23 cellular contexts compared by ENCODE assay signal in the genomic region with DNA sequence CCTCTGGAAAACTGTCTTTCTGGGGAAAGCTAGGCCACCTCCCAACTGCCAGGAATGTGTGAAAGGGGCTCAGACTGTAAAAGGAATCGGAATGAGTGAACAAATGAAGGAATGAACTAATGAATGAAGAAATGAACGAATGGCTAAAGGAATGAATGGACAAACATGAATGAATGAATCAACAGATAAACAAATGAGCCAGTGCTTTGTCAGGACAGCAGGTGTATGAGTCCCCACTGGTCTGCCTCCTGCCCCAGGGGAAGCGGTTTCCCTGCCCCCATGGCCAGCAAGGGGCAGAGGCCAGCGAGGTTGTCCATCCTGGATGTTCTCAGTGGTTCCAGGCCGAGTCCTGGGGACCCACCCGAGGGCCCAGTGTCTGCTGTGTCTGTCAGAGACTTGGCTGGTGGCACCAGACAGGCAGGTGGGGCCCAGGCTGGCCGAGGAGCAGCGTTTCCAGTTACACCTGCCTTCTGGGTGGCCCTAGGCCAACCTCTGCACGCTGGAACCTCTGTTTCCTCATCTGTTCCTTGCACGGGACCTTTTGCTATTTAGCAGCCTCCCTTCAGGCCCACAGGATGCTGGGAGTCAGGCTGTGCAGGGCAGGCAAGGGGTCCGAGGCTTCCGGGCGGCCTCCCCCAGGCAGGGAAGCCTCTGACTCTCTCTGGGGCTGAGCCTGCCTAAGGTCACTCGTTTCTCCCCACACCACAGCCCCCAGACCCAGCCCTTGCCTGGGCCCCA. TPM values are rescaled to one million over a fixed set of nuclear protein-coding genes. Genes with fewer than 3 reads are reported as not detected.
DNase-seq lines count a peak whose midpoint lies in the region; ATAC-seq, FAIRE-seq and TF ChIP-seq lines count a peak whose summit lies in the region.
"Had no signal": no experiment of that assay in that cellular context is flagged by ENCODE, and none has a peak within 500 bp of the region (broad histone marks: within the 10 kb centered on the region; RNA-seq: fewer than 3 reads in every experiment).

No MANE protein-coding gene starts in this region.

- peak overlapping the region; percentile 61 for H3K9ac ChIP-seq in endothelial cell of umbilical vein (replicated peaks; ENCODE audit: extremely low read depth, insufficient read depth, low read length)

- peaks cover 25% of the 10 kb centered on the region for H3K4me1 ChIP-seq in Panc1 (ENCODE audit: control insufficient read depth, insufficient read depth, low read length)
- peaks cover 21% of the 10 kb centered on the region for H3K4me1 ChIP-seq in endothelial cell of umbilical vein (ENCODE audit: control insufficient read depth, extremely low read depth, insufficient read depth, low read length)
- peaks cover 13 to 30% of the 10 kb centered on the region in 2 donors for H3K4me1 ChIP-seq in thoracic aorta (ENCODE audit: control insufficient read depth in 1 of 2, low read depth in 2 of 2)

- H3K27me3 Mint-ChIP-seq in activated naive CD8-positive, alpha-beta T cell treated with anti-CD3 and anti-CD28 coated beads, Interleukin-2, amount 50 U/mL, for 24 hours = no peaks in the 10 kb centered on the region
- H3K27me3 Mint-ChIP-seq in activated naive CD8-positive, alpha-beta T cell treated with anti-CD3 and anti-CD28 coated beads for 36 hours = no peaks in the 10 kb centered on the region
- H3K27me3 Mint-ChIP-seq: activated T-cell treated with anti-CD3 and anti-CD28 coated beads, Interleukin-2, amount 50 U/mL, for 24 hours had no signal

- intact Hi-C loops in Panc1 (cut with micrococcal nuclease; ENCODE audit: unreplicated experiment) (no loop called here), endothelial cell of umbilical vein (cut with micrococcal nuclease) (loop anchor here (1.0 kb wide), 1 partner anchor 60 kb away; no protein-coding TSS in a partner anchor)

- H3K9me3 Mint-ChIP-seq in activated naive CD8-positive, alpha-beta T cell treated with anti-CD3 and anti-CD28 coated beads, Interleukin-2, amount 50 U/mL, for 24 hours = no peaks in the 10 kb centered on the region
- peaks cover 4% of the 10 kb centered on the region for H3K9me3 Mint-ChIP-seq in activated naive CD8-positive, alpha-beta T cell treated with anti-CD3 and anti-CD28 coated beads for 36 hours
- H3K9me3 Mint-ChIP-seq: endodermal cell, neural crest cell had no signal

- H3K27me3 ChIP-seq in Panc1 (ENCODE audit: control insufficient read depth, insufficient read depth, low read length) (no peaks in the 10 kb centered on the region), endothelial cell of umbilical vein (ENCODE audit: control insufficient read depth in 2 of 2, insufficient read depth in 2 of 2, low read length in 2 of 2) (no peaks in the 10 kb centered on the region), thoracic aorta (replicated peaks; ENCODE audit: insufficient read depth) (no peaks in the 10 kb centered on the region)
- H3K27me3 ChIP-seq: left lung, spleen had no signal

- H4K20me1 ChIP-seq in endothelial cell of umbilical vein (replicated peaks; ENCODE audit: control insufficient read depth, extremely low read depth, insufficient read depth, low read length) = no peaks in the 10 kb centered on the region

- H3K4me1 Mint-ChIP-seq in activated naive CD8-positive, alpha-beta T cell treated with anti-CD3 and anti-CD28 coated beads, Interleukin-2, amount 50 U/mL, for 24 hours = peaks cover 11% of the 10 kb centered on the region
- H3K4me1 Mint-ChIP-seq in activated naive CD8-positive, alpha-beta T cell treated with anti-CD3 and anti-CD28 coated beads for 36 hours = peaks cover 4% of the 10 kb centered on the region

- FAIRE-seq in endothelial cell of umbilical vein (lab: Jason Lieb, UNC) = peak; percentile 26
- FAIRE-seq: colon had no signal

- H3K27ac Mint-ChIP-seq in activated naive CD8-positive, alpha-beta T cell treated with anti-CD3 and anti-CD28 coated beads, Interleukin-2, amount 50 U/mL, for 24 hours = peak overlapping the region; percentile 17
- H3K27ac Mint-ChIP-seq in activated naive CD8-positive, alpha-beta T cell treated with anti-CD3 and anti-CD28 coated beads for 36 hours = no peak overlapping the region
- H3K27ac Mint-ChIP-seq: activated naive CD4-positive, alpha-beta T cell treated with anti-CD3 and anti-CD28 coated beads for 36 hours; activated T-cell treated with anti-CD3 and anti-CD28 coated beads, Interleukin-2, amount 50 U/mL, for 24 hours; endodermal cell had no signal

- no peaks in the 10 kb centered on the region for H3K79me2 ChIP-seq in endothelial cell of umbilical vein (ENCODE audit: control insufficient read depth, insufficient read depth, low read length)

- TF ChIP-seq POLR2A in endothelial cell of umbilical vein (IDR thresholded peaks at IDR 0.05; ENCODE audit: low read depth, low read length) = no peak

- BruUV-seq in Panc1 (replicated peaks; lab: Mats Ljungman, UMichigan) (no TSS peak), endothelial cell of umbilical vein (replicated peaks; lab: Mats Ljungman, UMichigan) (no TSS peak)

- no peak overlapping the region for H3K4me2 ChIP-seq in endothelial cell of umbilical vein (ENCODE audit: insufficient read depth, low read length)

- CTCF ChIA-PET in Panc1 (lab: Charles Lee) = no interaction called here
- CTCF ChIA-PET in endothelial cell of umbilical vein (lab: Charles Lee) = interaction anchor here (1.0 to 1.7 kb wide), 8 partner anchors 9 to 93 kb away, joined by 3 to 5 read pairs (median 4); a partner anchor contains a TSS

- no peaks in the 10 kb centered on the region for H3K9me1 ChIP-seq in endothelial cell of umbilical vein (replicated peaks; ENCODE audit: control insufficient read depth, extremely low read depth, insufficient read depth, low read length)

- H3K36me3 Mint-ChIP-seq in activated naive CD8-positive, alpha-beta T cell treated with anti-CD3 and anti-CD28 coated beads, Interleukin-2, amount 50 U/mL, for 24 hours (ENCODE audit: low read depth) = peaks cover 6% of the 10 kb centered on the region
- peaks cover 8% of the 10 kb centered on the region for H3K36me3 Mint-ChIP-seq in activated naive CD8-positive, alpha-beta T cell treated with anti-CD3 and anti-CD28 coated beads for 36 hours

- in situ Hi-C loops in Panc1 (cut with HindIII; ENCODE audit: low pct_unique_long_range_greater_than_20kb, low sequenced_read_pairs) = no loop called here
- in situ Hi-C loops in GM13977 (cut with MboI; ENCODE audit: low pct_unique_long_range_greater_than_20kb, low sequenced_read_pairs, unreplicated experiment) = no loop called here

- no peak overlapping the region for H2AFZ ChIP-seq in endothelial cell of umbilical vein (ENCODE audit: low read depth, low read length)

- dilution Hi-C loops in endothelial cell of umbilical vein (cut with MboI; ENCODE audit: extremely low pct_ligation_motif_present, low sequenced_read_pairs) = no loop called here

- H3K9me3 ChIP-seq in Panc1 (ENCODE audit: control insufficient read depth, insufficient read depth, low read depth, low read length) (no peaks in the 10 kb centered on the region), endothelial cell of umbilical vein (replicated peaks; ENCODE audit: control insufficient read depth, insufficient read depth, low read length) (no peaks in the 10 kb centered on the region), thoracic aorta (no peaks in the 10 kb centered on the region)
- H3K9me3 ChIP-seq: left lung, mucosa of descending colon, prostate gland had no signal

- H3K27ac ChIP-seq in Panc1 (ENCODE audit: low read length) (peak overlapping the region; percentile 78), endothelial cell of umbilical vein (ENCODE audit: insufficient read depth, low read depth, low read length) (peak overlapping the region; percentile 87), thoracic aorta (peak overlapping the region; percentile 82 to 95)
- H3K27ac ChIP-seq: C4-2B, left lung, prostate gland had no signal

- no peaks in the 10 kb centered on the region for H3K36me3 ChIP-seq in Panc1 (ENCODE audit: control insufficient read depth, insufficient read depth, low read length)
- no peaks in the 10 kb centered on the region for H3K36me3 ChIP-seq in endothelial cell of umbilical vein (ENCODE audit: control insufficient read depth in 2 of 2, extremely low read depth in 1 of 2, insufficient read depth in 2 of 2, low read length in 2 of 2)
- no peaks in the 10 kb centered on the region for H3K36me3 ChIP-seq in thoracic aorta
- H3K36me3 ChIP-seq: left lung, prostate gland, spleen had no signal

- no peak overlapping the region for H3K4me3 Mint-ChIP-seq in activated naive CD8-positive, alpha-beta T cell treated with anti-CD3 and anti-CD28 coated beads, Interleukin-2, amount 50 U/mL, for 24 hours
- H3K4me3 Mint-ChIP-seq in activated naive CD8-positive, alpha-beta T cell treated with anti-CD3 and anti-CD28 coated beads for 36 hours = no peak overlapping the region
- H3K4me3 Mint-ChIP-seq: activated naive CD4-positive, alpha-beta T cell treated with anti-CD3 and anti-CD28 coated beads for 36 hours; activated T-cell treated with anti-CD3 and anti-CD28 coated beads, Interleukin-2, amount 50 U/mL, for 24 hours; endodermal cell; neural crest cell had no signal

- TF ChIP-seq CTCF in Panc1 (IDR thresholded peaks at IDR 0.05) = no peak
- TF ChIP-seq CTCF in endothelial cell of umbilical vein (IDR thresholded peaks at IDR 0.05; ENCODE audit: extremely low read depth in 1 of 2, insufficient read depth in 1 of 2, low read depth in 1 of 2, low read length in 2 of 2) = no peak
- TF ChIP-seq CTCF in thoracic aorta (IDR thresholded peaks at IDR 0.05) = no peak
- TF ChIP-seq CTCF in GM13977 (IDR thresholded peaks at IDR 0.05; ENCODE audit: extremely low read depth, insufficient read depth, missing control alignments) = no peak

- DNase-seq in activated naive CD8-positive, alpha-beta T cell treated with anti-CD3 and anti-CD28 coated beads, Interleukin-2, amount 50 U/mL, for 24 hours = no peak
- no peak for DNase-seq in activated naive CD8-positive, alpha-beta T cell treated with anti-CD3 and anti-CD28 coated beads for 36 hours
- no peak for DNase-seq in Panc1 (ENCODE audit: low read depth, low spot score)
- no peak for DNase-seq in endothelial cell of umbilical vein (ENCODE audit: low read depth, low spot score)
- DNase-seq in thoracic aorta (ENCODE audit: low spot score) = no peak
- DNase-seq in activated gamma-delta T cell treated with Interleukin-2 at 50 U/mL for 16 hours = no peak
- no peak for DNase-seq in GM13977 (ENCODE audit: low spot score)
- DNase-seq: activated CD4-positive, CD25-positive, alpha-beta regulatory T cell; activated naive CD4-positive, alpha-beta T cell treated with anti-CD3 and anti-CD28 coated beads for 36 hours; activated T-cell treated with anti-CD3 and anti-CD28 coated beads, Interleukin-2, amount 50 U/mL, for 24 hours; endodermal cell; KG1; NCI-H1694 treated with DMSO at 0.1 percent for 48 hours; spleen; stimulated activated CD4-positive, alpha-beta T cell treated with anti-CD3 and anti-CD28 coated beads, Interleukin-4, amount 100 ng/mL, for 24 hours had no signal

- no peak for ATAC-seq in activated naive CD8-positive, alpha-beta T cell treated with anti-CD3 and anti-CD28 coated beads, Interleukin-2, amount 50 U/mL, for 24 hours
- no peak for ATAC-seq in Panc1
- ATAC-seq in thoracic aorta (ENCODE audit: insufficient number of reproducible peaks, low FRiP score, low read depth) = no peak
- no peak for ATAC-seq in GM18868 (IDR thresholded peaks at IDR 0.05; ENCODE audit: unreplicated experiment)
- ATAC-seq: left lung, mucosa of descending colon had no signal

- POLR2A ChIA-PET in Panc1 (lab: Charles Lee) (no interaction called here), endothelial cell of umbilical vein (lab: Charles Lee) (no interaction called here)

- H3K4me3 ChIP-seq in Panc1 (ENCODE audit: low read depth in 2 of 2, low read length in 2 of 2) = no peak overlapping the region
- H3K4me3 ChIP-seq in endothelial cell of umbilical vein (replicated peaks in 1 of 3; ENCODE audit: insufficient read depth in 1 of 3, low read depth in 1 of 3, low read length in 3 of 3) = no peak overlapping the region
- H3K4me3 ChIP-seq in thoracic aorta = no peak overlapping the region
- H3K4me3 ChIP-seq: left lung, mucosa of descending colon, prostate gland, spleen had no signal

RNA-seq across cellular contexts. Expression of a gene that starts 24.3 kb away (rescaled TPM):
- 1 to 10 TPM; 3.3 to 4.1 TPM for total RNA-seq in activated naive CD8-positive, alpha-beta T cell treated with anti-CD3 and anti-CD28 coated beads for 36 hours
- 18.5 TPM for total RNA-seq in Panc1 (2021; ENCODE audit: unreplicated experiment)
- polyA plus RNA-seq in Panc1 (2012; ENCODE audit: insufficient read length) = 18.1 TPM
- total RNA-seq in endothelial cell of umbilical vein = 62.4 and 68.1 TPM in 2 replicates
- polyA plus RNA-seq in endothelial cell of umbilical vein = 17.4 and 23.2 TPM in 2 replicates
- polyA plus RNA-seq in endothelial cell of umbilical vein (2011; cell fraction: cytosol; rRNA removed) = 17.9 and 24.0 TPM in 2 replicates
- 20.1 and 24.5 TPM in 2 replicates for polyA plus RNA-seq in endothelial cell of umbilical vein (2011; cell fraction: nucleus; rRNA removed)
- 14.5 and 16.4 TPM in 2 replicates for polyA plus RNA-seq in endothelial cell of umbilical vein (2012)
- 51.3 and 58.0 TPM in 2 replicates for polyA minus RNA-seq in endothelial cell of umbilical vein
- polyA minus RNA-seq in endothelial cell of umbilical vein (2011; cell fraction: cytosol; rRNA and poly(A)+ RNA removed) = 23.2 TPM
- polyA minus RNA-seq in endothelial cell of umbilical vein (2011; cell fraction: nucleus; rRNA and poly(A)+ RNA removed) = 8.3 and 12.9 TPM in 2 replicates
- total RNA-seq in thoracic aorta = 100 to 1,000 TPM; 175 to 219 TPM
- total RNA-seq: OCI-LY7 had no signal
